In genomic region chr11:373716-374551, GRCh38 we compare ENCODE assay signal across 1 cellular context.
TF ChIP-seq lines count a peak whose summit lies in the region.

No MANE protein-coding gene starts in this region.

TF ChIP-seq in HCT116, 20 proteins besides CTCF, POLR2A, EP300 and RAD21 (continued from another document):
- TF ChIP-seq EZH2phosphoT487 (IDR thresholded peaks at IDR 0.05; ENCODE audit: borderline replicate concordance) = no peak
TF ChIP-seq in HCT116: peak in this region for 0.
